Comparison of ENCODE assay signal across 18 cellular contexts in the genomic region with DNA sequence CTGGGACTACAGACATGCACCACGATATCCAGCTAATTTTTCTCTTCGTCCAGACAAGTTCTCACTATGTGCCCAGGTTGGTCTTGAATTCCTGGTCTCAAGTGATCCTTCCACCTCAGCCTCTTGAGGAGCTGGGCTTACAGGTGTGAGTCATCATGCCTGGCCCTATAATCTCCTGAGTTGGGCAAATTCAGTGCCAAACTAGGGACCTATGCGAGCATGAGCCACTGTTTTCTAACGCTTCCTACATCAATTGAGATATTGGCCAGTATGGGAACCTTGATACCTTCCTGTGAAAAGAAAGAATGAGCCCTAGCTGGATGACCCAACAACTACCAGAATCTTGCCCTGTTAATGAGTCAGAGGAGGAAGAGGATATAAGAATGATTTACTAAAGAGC.
DNase-seq lines count a peak whose midpoint lies in the region; ATAC-seq and TF ChIP-seq lines count a peak whose summit lies in the region.
"Had no signal": no experiment of that assay in that cellular context is flagged by ENCODE, and none has a peak within 500 bp of the region (broad histone marks: within the 10 kb centered on the region; RNA-seq: fewer than 3 reads in every experiment).

No MANE protein-coding gene starts in this region.

- peaks cover 4% of the 10 kb centered on the region for H3K36me3 Mint-ChIP-seq in mesothelial cell of epicardium
- no peaks in the 10 kb centered on the region for H3K36me3 Mint-ChIP-seq in stimulated activated effector memory CD8-positive, alpha-beta T cell treated with anti-CD3 and anti-CD28 coated beads, Interleukin-12 subunit alpha, Interleukin-12 subunit beta, amount 100 ng/mL, for 72 hours

- peak; percentile 4 for DNase-seq in ELR (ENCODE audit: low read depth)
- peak; percentile 14 for DNase-seq in LoVo (ENCODE audit: low spot score)
- DNase-seq in epithelial cell of proximal tubule (ENCODE audit: low read depth): peak; percentile 46
- DNase-seq in mesothelial cell of epicardium (ENCODE audit: low spot score in 2 of 2, unreplicated experiment in 2 of 2): no peak
- no peak for DNase-seq in pons (ENCODE audit: low spot score)
- no peak for DNase-seq in stimulated activated effector memory CD8-positive, alpha-beta T cell treated with anti-CD3 and anti-CD28 coated beads, Interleukin-12 subunit alpha, Interleukin-12 subunit beta, amount 100 ng/mL, for 72 hours (ENCODE audit: low spot score in 2 of 2)
- DNase-seq: AML-193; Caco-2; DMS79 treated with DMSO at 0.1 percent for 48 hours; GF-D8; GOT3; NCI-H1048; NCI-H226; NCI-H526; NK-92 treated with Interleukin-12 subunit alpha and Interleukin-12 subunit beta, amount 100 ng/mL, for 24 hours had no signal

- H3K27ac Mint-ChIP-seq in mesothelial cell of epicardium: peak overlapping the region; percentile 14
- no peak overlapping the region for H3K27ac Mint-ChIP-seq in stimulated activated effector memory CD8-positive, alpha-beta T cell treated with anti-CD3 and anti-CD28 coated beads, Interleukin-12 subunit alpha, Interleukin-12 subunit beta, amount 100 ng/mL, for 72 hours

- no peak overlapping the region for H3K4me3 Mint-ChIP-seq in mesothelial cell of epicardium
- no peak overlapping the region for H3K4me3 Mint-ChIP-seq in stimulated activated effector memory CD8-positive, alpha-beta T cell treated with anti-CD3 and anti-CD28 coated beads, Interleukin-12 subunit alpha, Interleukin-12 subunit beta, amount 100 ng/mL, for 72 hours

- ATAC-seq in HG02938 (IDR thresholded peaks at IDR 0.05; ENCODE audit: unreplicated experiment): no peak
- ATAC-seq in stimulated activated effector memory CD8-positive, alpha-beta T cell treated with anti-CD3 and anti-CD28 coated beads, Interleukin-12 subunit alpha, Interleukin-12 subunit beta, amount 100 ng/mL, for 72 hours: no peak
- ATAC-seq: Right ventricle myocardium inferior had no signal

- H3K9me3 Mint-ChIP-seq in mesothelial cell of epicardium: peaks cover 11% of the 10 kb centered on the region
- peaks cover 8% of the 10 kb centered on the region for H3K9me3 Mint-ChIP-seq in stimulated activated effector memory CD8-positive, alpha-beta T cell treated with anti-CD3 and anti-CD28 coated beads, Interleukin-12 subunit alpha, Interleukin-12 subunit beta, amount 100 ng/mL, for 72 hours

- no peaks in the 10 kb centered on the region for H3K27me3 Mint-ChIP-seq in mesothelial cell of epicardium (ENCODE audit: low read depth)

- no peak for TF ChIP-seq CTCF in epithelial cell of proximal tubule (conservative IDR thresholded peaks at IDR 0.05; ENCODE audit: low read depth, low read length)
- no peak for TF ChIP-seq CTCF in mesothelial cell of epicardium (IDR thresholded peaks at IDR 0.05; ENCODE audit: unreplicated experiment)

- peaks cover 37% of the 10 kb centered on the region for H3K4me1 Mint-ChIP-seq in mesothelial cell of epicardium
- no peaks in the 10 kb centered on the region for H3K4me1 Mint-ChIP-seq in stimulated activated effector memory CD8-positive, alpha-beta T cell treated with anti-CD3 and anti-CD28 coated beads, Interleukin-12 subunit alpha, Interleukin-12 subunit beta, amount 100 ng/mL, for 72 hours

- H3K4me3 ChIP-seq in epithelial cell of proximal tubule (ENCODE audit: low read depth, low read length): no peak overlapping the region
- H3K4me3 ChIP-seq: SK-N-MC had no signal

Comparison
In these comparisons a context has a peak if more than half of its experiments do, and no peak if none do; other contexts are left out.
1. DNase-seq: peak in ELR (single experiment), LoVo (single experiment) and epithelial cell of proximal tubule (single experiment); none in mesothelial cell of epicardium (0 of 2), pons (single experiment) and stimulated activated effector memory CD8-positive, alpha-beta T cell treated with anti-CD3 and anti-CD28 coated beads, Interleukin-12 subunit alpha, Interleukin-12 subunit beta, amount 100 ng/mL, for 72 hours (0 of 2).